ENCODE assay signal across 15 cellular contexts in genomic region chr4:56914336-56914735, GRCh38.
"Had no signal": no experiment of that assay in that cellular context is flagged by ENCODE, and none has a peak within 500 bp of the region (broad histone marks: within the 10 kb centered on the region; RNA-seq: fewer than 3 reads in every experiment).

No MANE protein-coding gene starts in this region.

- H3K27ac ChIP-seq: colonic mucosa, foreskin keratinocyte, suprapubic skin, upper lobe of right lung had no signal

- H3K4me3 ChIP-seq: colonic mucosa, mucosa of descending colon, spleen, suprapubic skin, upper lobe of right lung had no signal

- H3K27me3 Mint-ChIP-seq: natural killer cell treated with Interleukin-12 subunit alpha and Interleukin-12 subunit beta and Interleukin-15 and Interleukin-18, amount 100 ng/mL, for 72 hours; stimulated activated memory B cell treated with anti-CD40 and anti-IgM and Interleukin-4, amounts not matched to agents 10 μg/mL and 1 μg/mL and 100 μg/mL, for 72 hours; T-helper 17 cell had no signal

- H3K36me3 ChIP-seq: colonic mucosa had no signal

- DNase-seq: activated CD4-positive, alpha-beta T cell treated with anti-CD3 and anti-CD28 coated beads, Interleukin-2, amount 50 U/mL, for 1 hour; activated naive CD4-positive, alpha-beta T cell; caudate nucleus; colonic mucosa; foreskin keratinocyte; mucosa of descending colon; stimulated activated CD4-positive, alpha-beta T cell treated with anti-CD3 and anti-CD28 coated beads, Interleukin-1b, Interleukin-23, amount 100 ng/mL, for 48 hours; T-helper 17 cell; upper lobe of right lung had no signal

- H3K9me3 ChIP-seq: colonic mucosa, mucosa of descending colon, spleen, suprapubic skin, upper lobe of right lung had no signal

- ATAC-seq: foreskin keratinocyte; mucosa of descending colon; natural killer cell treated with Interleukin-12 subunit alpha and Interleukin-12 subunit beta and Interleukin-15 and Interleukin-18, amount 100 ng/mL, for 72 hours; sciatic nerve; stimulated activated memory B cell treated with anti-CD40 and anti-IgM and Interleukin-4, amounts not matched to agents 10 μg/mL and 1 μg/mL and 100 μg/mL, for 72 hours; T-helper 17 cell; upper lobe of right lung had no signal

- H3K9me3 Mint-ChIP-seq: natural killer cell treated with Interleukin-12 subunit alpha and Interleukin-12 subunit beta and Interleukin-15 and Interleukin-18, amount 100 ng/mL, for 72 hours; stimulated activated memory B cell treated with anti-CD40 and anti-IgM and Interleukin-4, amounts not matched to agents 10 μg/mL and 1 μg/mL and 100 μg/mL, for 72 hours had no signal

- FAIRE-seq: islet of Langerhans had no signal

- H3K4me3 Mint-ChIP-seq: natural killer cell treated with Interleukin-12 subunit alpha and Interleukin-12 subunit beta and Interleukin-15 and Interleukin-18, amount 100 ng/mL, for 72 hours; stimulated activated memory B cell treated with anti-CD40 and anti-IgM and Interleukin-4, amounts not matched to agents 10 μg/mL and 1 μg/mL and 100 μg/mL, for 72 hours; T-helper 17 cell had no signal

- H3K27ac Mint-ChIP-seq: natural killer cell treated with Interleukin-12 subunit alpha and Interleukin-12 subunit beta and Interleukin-15 and Interleukin-18, amount 100 ng/mL, for 72 hours; stimulated activated memory B cell treated with anti-CD40 and anti-IgM and Interleukin-4, amounts not matched to agents 10 μg/mL and 1 μg/mL and 100 μg/mL, for 72 hours; T-helper 17 cell had no signal

- H3K27me3 ChIP-seq: colonic mucosa, foreskin keratinocyte, spleen, suprapubic skin, upper lobe of right lung had no signal
